In the genomic region with DNA sequence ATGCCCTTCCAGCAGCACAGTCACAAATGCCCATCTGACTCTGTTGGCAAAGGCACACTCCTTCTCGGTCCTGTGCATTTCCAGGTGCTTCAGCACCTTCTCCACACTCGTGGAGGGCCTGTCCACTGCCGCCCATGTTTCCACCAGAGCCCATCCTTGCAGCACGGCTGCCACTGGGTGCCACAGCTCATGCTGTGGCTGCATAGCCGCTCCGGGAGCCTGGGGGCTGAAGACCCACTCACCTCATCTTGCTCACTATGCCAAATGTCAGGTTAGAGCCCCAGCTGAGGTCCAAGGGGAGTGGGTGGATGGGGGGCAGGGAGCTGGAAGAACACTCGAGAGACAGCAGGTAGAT, we compare ENCODE assay signal across 2 cellular contexts.
TF ChIP-seq lines count a peak whose summit lies in the region.

No MANE protein-coding gene starts in this region.

TF ChIP-seq in K562, 482 proteins besides CTCF, POLR2A, EP300 and RAD21 (continues in another document):
- no peak for TF ChIP-seq SMAD2 (IDR thresholded peaks at IDR 0.05; ENCODE audit: low read depth, low read length)
- no peak for TF ChIP-seq ZNF224 (CRISPR knock-in tag; IDR thresholded peaks at IDR 0.05)
- no peak for TF ChIP-seq MAFK (IDR thresholded peaks at IDR 0.05; ENCODE audit: low read length)
- TF ChIP-seq, protein P1, sequence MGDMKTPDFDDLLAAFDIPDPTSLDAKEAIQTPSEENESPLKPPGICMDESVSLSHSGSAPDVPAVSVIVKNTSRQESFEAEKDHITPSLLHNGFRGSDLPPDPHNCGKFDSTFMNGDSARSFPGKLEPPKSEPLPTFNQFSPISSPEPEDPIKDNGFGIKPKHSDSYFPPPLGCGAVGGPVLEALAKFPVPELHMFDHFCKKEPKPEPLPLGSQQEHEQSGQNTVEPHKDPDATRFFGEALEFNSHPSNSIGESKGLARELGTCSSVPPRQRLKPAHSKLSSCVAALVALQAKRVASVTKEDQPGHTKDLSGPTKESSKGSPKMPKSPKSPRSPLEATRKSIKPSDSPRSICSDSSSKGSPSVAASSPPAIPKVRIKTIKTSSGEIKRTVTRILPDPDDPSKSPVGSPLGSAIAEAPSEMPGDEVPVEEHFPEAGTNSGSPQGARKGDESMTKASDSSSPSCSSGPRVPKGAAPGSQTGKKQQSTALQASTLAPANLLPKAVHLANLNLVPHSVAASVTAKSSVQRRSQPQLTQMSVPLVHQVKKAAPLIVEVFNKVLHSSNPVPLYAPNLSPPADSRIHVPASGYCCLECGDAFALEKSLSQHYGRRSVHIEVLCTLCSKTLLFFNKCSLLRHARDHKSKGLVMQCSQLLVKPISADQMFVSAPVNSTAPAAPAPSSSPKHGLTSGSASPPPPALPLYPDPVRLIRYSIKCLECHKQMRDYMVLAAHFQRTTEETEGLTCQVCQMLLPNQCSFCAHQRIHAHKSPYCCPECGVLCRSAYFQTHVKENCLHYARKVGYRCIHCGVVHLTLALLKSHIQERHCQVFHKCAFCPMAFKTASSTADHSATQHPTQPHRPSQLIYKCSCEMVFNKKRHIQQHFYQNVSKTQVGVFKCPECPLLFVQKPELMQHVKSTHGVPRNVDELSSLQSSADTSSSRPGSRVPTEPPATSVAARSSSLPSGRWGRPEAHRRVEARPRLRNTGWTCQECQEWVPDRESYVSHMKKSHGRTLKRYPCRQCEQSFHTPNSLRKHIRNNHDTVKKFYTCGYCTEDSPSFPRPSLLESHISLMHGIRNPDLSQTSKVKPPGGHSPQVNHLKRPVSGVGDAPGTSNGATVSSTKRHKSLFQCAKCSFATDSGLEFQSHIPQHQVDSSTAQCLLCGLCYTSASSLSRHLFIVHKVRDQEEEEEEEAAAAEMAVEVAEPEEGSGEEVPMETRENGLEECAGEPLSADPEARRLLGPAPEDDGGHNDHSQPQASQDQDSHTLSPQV (IDR thresholded peaks at IDR 0.05): no peak
- no peak for TF ChIP-seq CEBPG (CRISPR knock-in tag; IDR thresholded peaks at IDR 0.05)
- TF ChIP-seq CEBPG (tag; conservative IDR thresholded peaks at IDR 0.05 in 1 of 2, IDR thresholded peaks at IDR 0.05 in 1 of 2): no peak
- no peak for TF ChIP-seq KAT8 (IDR thresholded peaks at IDR 0.05; ENCODE audit: low read depth)
- TF ChIP-seq, protein P2, sequence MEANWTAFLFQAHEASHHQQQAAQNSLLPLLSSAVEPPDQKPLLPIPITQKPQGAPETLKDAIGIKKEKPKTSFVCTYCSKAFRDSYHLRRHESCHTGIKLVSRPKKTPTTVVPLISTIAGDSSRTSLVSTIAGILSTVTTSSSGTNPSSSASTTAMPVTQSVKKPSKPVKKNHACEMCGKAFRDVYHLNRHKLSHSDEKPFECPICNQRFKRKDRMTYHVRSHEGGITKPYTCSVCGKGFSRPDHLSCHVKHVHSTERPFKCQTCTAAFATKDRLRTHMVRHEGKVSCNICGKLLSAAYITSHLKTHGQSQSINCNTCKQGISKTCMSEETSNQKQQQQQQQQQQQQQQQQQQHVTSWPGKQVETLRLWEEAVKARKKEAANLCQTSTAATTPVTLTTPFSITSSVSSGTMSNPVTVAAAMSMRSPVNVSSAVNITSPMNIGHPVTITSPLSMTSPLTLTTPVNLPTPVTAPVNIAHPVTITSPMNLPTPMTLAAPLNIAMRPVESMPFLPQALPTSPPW (CRISPR knock-in tag; IDR thresholded peaks at IDR 0.05): 0 out of 2 replicates have a peak, but pooled peaks have one; percentile 2
- no peak for TF ChIP-seq RAD51 (IDR thresholded peaks at IDR 0.05; ENCODE audit: borderline replicate concordance, low read depth)
- no peak for TF ChIP-seq MEF2A (IDR thresholded peaks at IDR 0.05; ENCODE audit: control insufficient read depth, low read depth, low read length)
- TF ChIP-seq HNRNPLL (IDR thresholded peaks at IDR 0.05; ENCODE audit: low read depth, low read length, poor library complexity, severe bottlenecking): no peak
- no peak for TF ChIP-seq TBL1XR1 (IDR thresholded peaks at IDR 0.05; ENCODE audit: low read length in 2 of 2)
- TF ChIP-seq SRSF3 (IDR thresholded peaks at IDR 0.05; ENCODE audit: insufficient read depth, low read length): no peak
- no peak for TF ChIP-seq ZC3H8 (IDR thresholded peaks at IDR 0.05)
- no peak for TF ChIP-seq SMARCA4 (IDR thresholded peaks at IDR 0.05)
- no peak for TF ChIP-seq ESRRA (IDR thresholded peaks at IDR 0.05; ENCODE audit: borderline replicate concordance, low read depth)
- TF ChIP-seq TEAD2 (tag; IDR thresholded peaks at IDR 0.05): no peak
- TF ChIP-seq KAT7 (CRISPR knock-in tag; IDR thresholded peaks at IDR 0.05; ENCODE audit: borderline replicate concordance): no peak
- TF ChIP-seq, protein P3, sequence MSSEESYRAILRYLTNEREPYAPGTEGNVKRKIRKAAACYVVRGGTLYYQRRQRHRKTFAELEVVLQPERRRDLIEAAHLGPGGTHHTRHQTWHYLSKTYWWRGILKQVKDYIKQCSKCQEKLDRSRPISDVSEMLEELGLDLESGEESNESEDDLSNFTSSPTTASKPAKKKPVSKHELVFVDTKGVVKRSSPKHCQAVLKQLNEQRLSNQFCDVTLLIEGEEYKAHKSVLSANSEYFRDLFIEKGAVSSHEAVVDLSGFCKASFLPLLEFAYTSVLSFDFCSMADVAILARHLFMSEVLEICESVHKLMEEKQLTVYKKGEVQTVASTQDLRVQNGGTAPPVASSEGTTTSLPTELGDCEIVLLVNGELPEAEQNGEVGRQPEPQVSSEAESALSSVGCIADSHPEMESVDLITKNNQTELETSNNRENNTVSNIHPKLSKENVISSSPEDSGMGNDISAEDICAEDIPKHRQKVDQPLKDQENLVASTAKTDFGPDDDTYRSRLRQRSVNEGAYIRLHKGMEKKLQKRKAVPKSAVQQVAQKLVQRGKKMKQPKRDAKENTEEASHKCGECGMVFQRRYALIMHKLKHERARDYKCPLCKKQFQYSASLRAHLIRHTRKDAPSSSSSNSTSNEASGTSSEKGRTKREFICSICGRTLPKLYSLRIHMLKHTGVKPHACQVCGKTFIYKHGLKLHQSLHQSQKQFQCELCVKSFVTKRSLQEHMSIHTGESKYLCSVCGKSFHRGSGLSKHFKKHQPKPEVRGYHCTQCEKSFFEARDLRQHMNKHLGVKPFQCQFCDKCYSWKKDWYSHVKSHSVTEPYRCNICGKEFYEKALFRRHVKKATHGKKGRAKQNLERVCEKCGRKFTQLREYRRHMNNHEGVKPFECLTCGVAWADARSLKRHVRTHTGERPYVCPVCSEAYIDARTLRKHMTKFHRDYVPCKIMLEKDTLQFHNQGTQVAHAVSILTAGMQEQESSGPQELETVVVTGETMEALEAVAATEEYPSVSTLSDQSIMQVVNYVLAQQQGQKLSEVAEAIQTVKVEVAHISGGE (CRISPR knock-in tag; IDR thresholded peaks at IDR 0.05): peak in 1 of 3 experiments; percentile 47; a peak in 1 of 6 replicates
- TF ChIP-seq HMG20A (CRISPR knock-in tag; conservative IDR thresholded peaks at IDR 0.05): no peak
- TF ChIP-seq, protein P4, sequence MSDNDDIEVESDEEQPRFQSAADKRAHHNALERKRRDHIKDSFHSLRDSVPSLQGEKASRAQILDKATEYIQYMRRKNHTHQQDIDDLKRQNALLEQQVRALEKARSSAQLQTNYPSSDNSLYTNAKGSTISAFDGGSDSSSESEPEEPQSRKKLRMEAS (CRISPR knock-in tag; IDR thresholded peaks at IDR 0.05): peak; percentile 45; the same call in 1 of the 2 replicates

TF ChIP-seq in HepG2, 621 proteins besides CTCF, POLR2A, EP300 and RAD21:
- TF ChIP-seq ZNF891 (CRISPR knock-in tag; IDR thresholded peaks at IDR 0.05) (0 out of 2 replicates have a peak, but pooled peaks have one; percentile 47), RFX1 (IDR thresholded peaks at IDR 0.05) (no peak), TBX2 (CRISPR knock-in tag; IDR thresholded peaks at IDR 0.05; ENCODE audit: borderline replicate concordance) (no peak)
- TF ChIP-seq, protein P5, sequence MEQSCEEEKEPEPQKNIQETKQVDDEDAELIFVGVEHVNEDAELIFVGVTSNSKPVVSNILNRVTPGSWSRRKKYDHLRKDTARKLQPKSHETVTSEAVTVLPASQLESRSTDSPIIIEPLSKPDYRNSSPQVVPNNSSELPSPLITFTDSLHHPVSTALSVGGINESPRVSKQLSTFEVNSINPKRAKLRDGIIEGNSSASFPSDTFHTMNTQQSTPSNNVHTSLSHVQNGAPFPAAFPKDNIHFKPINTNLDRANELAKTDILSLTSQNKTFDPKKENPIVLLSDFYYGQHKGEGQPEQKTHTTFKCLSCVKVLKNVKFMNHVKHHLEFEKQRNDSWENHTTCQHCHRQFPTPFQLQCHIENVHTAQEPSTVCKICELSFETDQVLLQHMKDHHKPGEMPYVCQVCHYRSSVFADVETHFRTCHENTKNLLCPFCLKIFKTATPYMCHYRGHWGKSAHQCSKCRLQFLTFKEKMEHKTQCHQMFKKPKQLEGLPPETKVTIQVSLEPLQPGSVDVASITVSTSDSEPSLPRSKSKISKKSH (CRISPR knock-in tag; IDR thresholded peaks at IDR 0.05; ENCODE audit: borderline replicate concordance): 0 out of 2 replicates have a peak, but pooled peaks have one; percentile 49
TF ChIP-seq in HepG2: peak in this region for 2.
